12 cellular contexts compared by ENCODE assay signal in the genomic region with DNA sequence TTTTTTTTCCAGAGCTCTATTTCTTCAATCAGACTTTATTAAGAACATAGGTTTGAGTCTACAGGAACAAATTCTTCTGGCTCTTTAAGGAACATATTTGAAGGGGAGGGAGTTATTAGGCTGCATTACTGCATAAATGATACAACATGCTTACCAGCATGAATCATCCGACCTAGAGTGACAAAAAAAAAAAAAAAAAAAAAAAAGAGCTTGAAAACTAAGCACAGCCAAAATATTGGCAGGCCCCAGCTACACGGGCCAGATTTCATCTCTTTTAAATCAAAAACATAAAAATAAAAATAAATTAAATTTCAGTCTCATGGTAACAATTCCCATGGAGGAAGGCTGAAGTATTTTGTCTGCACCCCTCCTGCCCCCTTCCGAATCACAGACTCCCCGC. TPM values are rescaled to one million over a fixed set of nuclear protein-coding genes. Genes with fewer than 3 reads are reported as not detected.
A peak's percentile ranks its signal among the peaks of the same experiment; 100 is the strongest.
DNase-seq lines count a peak whose midpoint lies in the region; ATAC-seq and TF ChIP-seq lines count a peak whose summit lies in the region.
"Had no signal": no experiment of that assay in that cellular context is flagged by ENCODE, and none has a peak within 500 bp of the region (broad histone marks: within the 10 kb centered on the region; RNA-seq: fewer than 3 reads in every experiment).

No MANE protein-coding gene starts in this region.

- dilution Hi-C loops in mammary epithelial cell (cut with HindIII; ENCODE audit: low sequenced_read_pairs), result no loop called here

- 0% methylated on average over 2 of the region's 4 CpGs for WGBS in mammary epithelial cell (ENCODE audit: low coverage, missing lambda C conversion rate)

- intact Hi-C loops in mammary epithelial cell (cut with micrococcal nuclease) (no loop called here), tibial artery (cut with DNase I; ENCODE audit: low total_unique reads) (no loop called here), posterior vena cava (cut with DNase I) (no loop called here)

- H3K79me2 ChIP-seq in mammary epithelial cell (ENCODE audit: insufficient read depth, low read length), result no peaks in the 10 kb centered on the region

- no TSS peak for BruUV-seq in mammary epithelial cell (replicated peaks; lab: Mats Ljungman, UMichigan)

- peak overlapping the region; percentile 80 for H3K4me3 ChIP-seq in HUES6 (ENCODE audit: low read depth, low read length)
- H3K4me3 ChIP-seq in mammary epithelial cell (replicated peaks in 1 of 3; ENCODE audit: insufficient read depth in 1 of 3, low read depth in 2 of 3, low read length in 3 of 3), result peak overlapping the region in 2 of 3 experiments; percentile 38 to 39
- peak overlapping the region; percentile 42 for H3K4me3 ChIP-seq in kidney epithelial cell (ENCODE audit: low read depth, low read length)
- peak overlapping the region; percentile 38 to 39 for H3K4me3 ChIP-seq in tibial artery
- H3K4me3 ChIP-seq: body of pancreas had no signal

- H3K9me3 ChIP-seq in HUES6 (ENCODE audit: control insufficient read depth, insufficient read depth, low read depth, low read length) (no peaks in the 10 kb centered on the region), mammary epithelial cell (replicated peaks; ENCODE audit: insufficient read depth, low read length) (no peaks in the 10 kb centered on the region), tibial artery (no peaks in the 10 kb centered on the region)
- H3K9me3 ChIP-seq: body of pancreas had no signal

- H2AFZ ChIP-seq in mammary epithelial cell (ENCODE audit: low read depth, low read length), result peak overlapping the region; percentile 72

- H3K36me3 ChIP-seq in HUES6 (ENCODE audit: control insufficient read depth, insufficient read depth, low read length), result no peaks in the 10 kb centered on the region
- H3K36me3 ChIP-seq in mammary epithelial cell (ENCODE audit: insufficient read depth, low read length), result no peaks in the 10 kb centered on the region
- H3K36me3 ChIP-seq in kidney epithelial cell (ENCODE audit: control insufficient read depth, insufficient read depth, low read length), result no peaks in the 10 kb centered on the region
- no peaks in the 10 kb centered on the region for H3K36me3 ChIP-seq in tibial artery

- DNase-seq in mammary epithelial cell (peak; percentile 33), kidney epithelial cell (ENCODE audit: low read depth) (no peak), tibial artery (no peak), KG1 (lab: John Stamatoyannopoulos, UW) (no peak), posterior vena cava (ENCODE audit: low spot score) (no peak)
- no peak for DNase-seq in effector CD4-positive, alpha-beta T cell
- DNase-seq: body of pancreas, immature natural killer cell, NCI-H1092 treated with DMSO at 0.1 percent for 48 hours had no signal

- ATAC-seq in GM21737 (IDR thresholded peaks at IDR 0.05; ENCODE audit: unreplicated experiment), result no peak
- ATAC-seq: activated CD4-positive, CD25-positive, alpha-beta regulatory T cell treated with anti-CD3 and anti-CD28 coated beads, Interleukin-2, amount 50 U/mL, for 24 hours; body of pancreas had no signal

- no peaks in the 10 kb centered on the region; the same call in 1 of the 2 replicates for H3K4me1 ChIP-seq in HUES6 (ENCODE audit: control insufficient read depth, insufficient read depth, low read length)
- H3K4me1 ChIP-seq in mammary epithelial cell (ENCODE audit: insufficient read depth, low read length), result no peaks in the 10 kb centered on the region
- peaks cover 0 to 11% (median 10%) of the 10 kb centered on the region in 4 donors for H3K4me1 ChIP-seq in tibial artery

- H3K4me2 ChIP-seq in mammary epithelial cell (ENCODE audit: insufficient read depth, low read depth, low read length), result peak overlapping the region; percentile 89

- in situ Hi-C loops in mammary epithelial cell (cut with MboI; ENCODE audit: low sequenced_read_pairs in 2 of 2), result no loop called here

- CTCF ChIA-PET in mammary epithelial cell (lab: Charles Lee; ENCODE audit: low non-redundant PET), result interaction anchor here (0.6 kb wide), 3 partner anchors 332 to 1135 kb away, joined by 3 to 10 read pairs (median 7); no protein-coding TSS in a partner anchor

- peaks cover 59% of the 10 kb centered on the region for H3K27me3 ChIP-seq in HUES6 (ENCODE audit: control insufficient read depth, insufficient read depth, low read length)
- peaks cover 15% of the 10 kb centered on the region for H3K27me3 ChIP-seq in mammary epithelial cell (ENCODE audit: insufficient read depth, low read length)
- H3K27me3 ChIP-seq in kidney epithelial cell (ENCODE audit: control insufficient read depth, insufficient read depth, low read length), result peaks cover 7% of the 10 kb centered on the region
- H3K27me3 ChIP-seq in tibial artery, result peaks cover 0 to 53% of the 10 kb centered on the region in 2 donors

- H3K27ac ChIP-seq in HUES6 (ENCODE audit: low read depth, low read length) (no peak overlapping the region), mammary epithelial cell (ENCODE audit: insufficient read depth, low read depth, low read length) (no peak overlapping the region), tibial artery (no peak overlapping the region)
- H3K27ac ChIP-seq: body of pancreas had no signal

- H3K9ac ChIP-seq in HUES6 (ENCODE audit: low read length), result no peak overlapping the region
- no peak overlapping the region for H3K9ac ChIP-seq in mammary epithelial cell (ENCODE audit: insufficient read depth, low read length)

- H4K20me1 ChIP-seq in mammary epithelial cell (ENCODE audit: insufficient read depth, low read length), result no peaks in the 10 kb centered on the region

- TF ChIP-seq CTCF in mammary epithelial cell (conservative IDR thresholded peaks at IDR 0.05 in 1 of 2, IDR thresholded peaks at IDR 0.05 in 1 of 2; ENCODE audit: extremely low read depth in 1 of 2, insufficient read depth in 1 of 2, low read depth in 1 of 2, low read length in 2 of 2) (no peak), kidney epithelial cell (IDR thresholded peaks at IDR 0.05; ENCODE audit: insufficient read depth, low read length, poor library complexity, severe bottlenecking) (no peak), tibial artery (IDR thresholded peaks at IDR 0.05) (no peak)

RNA-seq across cellular contexts. Expression of a gene that starts 26.3 kb away (rescaled TPM):
- total RNA-seq in mammary epithelial cell (1 to 10 TPM; 2.0 to 3.3 TPM), kidney epithelial cell (1.3 and 1.4 TPM in 2 replicates), posterior vena cava (1 to 10 TPM in 1 of 2 donors, under 1 TPM in 1; 0.88 to 1.1 TPM)
- polyA plus RNA-seq in mammary epithelial cell, result 3.9 TPM
- polyA minus RNA-seq in mammary epithelial cell, result 0.36 TPM
- total RNA-seq: body of pancreas had no signal
- polyA plus RNA-seq: immature natural killer cell had no signal
